In the genomic region with DNA sequence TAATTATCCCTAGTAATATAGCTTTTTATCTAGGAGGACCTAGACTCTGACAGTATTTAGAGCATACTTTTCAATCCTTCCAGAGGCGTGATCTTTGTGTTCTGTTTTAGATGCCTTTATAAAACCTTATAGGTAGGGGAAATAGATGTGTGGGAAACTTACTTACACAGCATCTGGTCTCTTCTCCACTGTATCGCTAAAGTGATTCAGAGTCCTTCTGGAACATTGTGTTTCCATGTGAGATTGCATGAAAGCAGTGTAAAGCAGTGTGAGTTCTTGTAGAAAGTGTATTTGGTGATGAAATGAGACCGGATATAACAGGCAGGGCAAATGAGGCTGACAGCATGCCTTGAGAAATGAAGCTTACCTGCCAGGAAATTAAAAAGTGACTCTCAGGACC, we compare ENCODE assay signal across 18 cellular contexts. TPM values are rescaled to one million over a fixed set of nuclear protein-coding genes. Genes with fewer than 3 reads are reported as not detected.
DNase-seq lines count a peak whose midpoint lies in the region; ATAC-seq and TF ChIP-seq lines count a peak whose summit lies in the region.
"Had no signal": no experiment of that assay in that cellular context is flagged by ENCODE, and none has a peak within 500 bp of the region (broad histone marks: within the 10 kb centered on the region; RNA-seq: fewer than 3 reads in every experiment).

No MANE protein-coding gene starts in this region.

- H3K27ac ChIP-seq in PC-9, result no peak overlapping the region
- H3K27ac ChIP-seq: BLaER1, C4-2B had no signal

- no peaks in the 10 kb centered on the region for H3K79me2 ChIP-seq in PC-9 (ENCODE audit: low read depth)

- no peaks in the 10 kb centered on the region for H3K9me3 ChIP-seq in PC-9 (ENCODE audit: insufficient read depth, low read depth)
- H3K9me3 ChIP-seq: BLaER1, Caco-2, HAP-1 had no signal

- TF ChIP-seq CTCF in PC-9 (conservative IDR thresholded peaks at IDR 0.05) (no peak), GM10266 (IDR thresholded peaks at IDR 0.05; ENCODE audit: control insufficient read depth, insufficient read depth, low read depth, missing control alignments) (no peak)

- no peaks in the 10 kb centered on the region for H3K4me1 ChIP-seq in PC-9 (replicated peaks; ENCODE audit: insufficient read depth)
- H3K4me1 ChIP-seq: BLaER1, Caco-2, HAP-1 had no signal

- intact Hi-C loops in PC-9 (cut with micrococcal nuclease; ENCODE audit: unreplicated experiment), result no loop called here

- no peak for TF ChIP-seq POLR2A in GM18505 (IDR thresholded peaks at IDR 0.05; ENCODE audit: borderline replicate concordance, extremely low read depth, insufficient read depth, insufficient read length)

- H3K9me2 ChIP-seq in PC-9 (ENCODE audit: insufficient read depth), result peaks cover 3% of the 10 kb centered on the region; the same call in 1 of the 2 replicates

- no peaks in the 10 kb centered on the region for H3F3A ChIP-seq in PC-9 (ENCODE audit: insufficient read depth, low read depth)

- CTCF ChIA-PET in PC-9 (lab: Charles Lee), result no interaction called here

- DNase-seq in PC-9 (no peak), inferior parietal cortex (ENCODE audit: extremely low spot score) (peak; percentile 55), superior temporal gyrus (ENCODE audit: extremely low spot score) (peak; percentile 68), GM10266 (ENCODE audit: extremely low spot score) (no peak)
- DNase-seq: Caco-2; CD4-positive, CD25-positive, alpha-beta regulatory T cell; CD8-positive, alpha-beta T cell; DMS153; DND-41; GOT3; HFFc6 had no signal

- ATAC-seq in GM18505 (IDR thresholded peaks at IDR 0.05; ENCODE audit: unreplicated experiment) (no peak), GM21390 (IDR thresholded peaks at IDR 0.05; ENCODE audit: unreplicated experiment) (no peak)
- ATAC-seq: CD8-positive, alpha-beta T cell; GM12878 had no signal

- POLR2A ChIA-PET in PC-9 (lab: Charles Lee; ENCODE audit: unreplicated experiment), result no interaction called here

- no peaks in the 10 kb centered on the region for H4K20me1 ChIP-seq in PC-9 (ENCODE audit: insufficient read depth)
- H4K20me1 ChIP-seq: BLaER1 had no signal

- no peaks in the 10 kb centered on the region for H3K36me3 ChIP-seq in PC-9 (ENCODE audit: low read depth)
- H3K36me3 ChIP-seq: BLaER1, HAP-1 had no signal

- H3K4me2 ChIP-seq in PC-9, result no peak overlapping the region
- H3K4me2 ChIP-seq: BLaER1 had no signal

- H3K27me3 ChIP-seq in PC-9 (ENCODE audit: insufficient read depth, low read depth), result no peaks in the 10 kb centered on the region
- H3K27me3 ChIP-seq: BLaER1 had no signal

- H2AFZ ChIP-seq in PC-9, result 0 out of 2 replicates have a peak overlapping the region, but pooled peaks have one; percentile 48

- H3K4me3 ChIP-seq in PC-9, result no peak overlapping the region
- H3K4me3 ChIP-seq: BLaER1, GM12878, HAP-1 had no signal

- BruUV-seq in PC-9 (replicated peaks; lab: Mats Ljungman, UMichigan), result no TSS peak

RNA-seq across cellular contexts. Expression of a gene that starts 9.5 kb away (rescaled TPM):
- not detected in 2 replicates for total RNA-seq in PC-9 (2021)
- total RNA-seq: B cell; CD4-positive, CD25-positive, alpha-beta regulatory T cell; CD8-positive, alpha-beta T cell; HFFc6 had no signal

RNA-seq across cellular contexts. Expression of a gene that starts 47.4 kb away (rescaled TPM):
- not detected in 2 replicates for total RNA-seq in PC-9 (2021)
- total RNA-seq: B cell; CD4-positive, CD25-positive, alpha-beta regulatory T cell; CD8-positive, alpha-beta T cell; HFFc6 had no signal

Comparison
In these comparisons a context has a peak if more than half of its experiments do, and no peak if none do; other contexts are left out.
1. DNase-seq: peak in inferior parietal cortex (single experiment) and superior temporal gyrus (single experiment); none in PC-9 (0 of 2) and GM10266 (single experiment).